9 cellular contexts compared by ENCODE assay signal in genomic region chr2:189024861-189025618, GRCh38. TPM values are rescaled to one million over a fixed set of nuclear protein-coding genes. Genes with fewer than 3 reads are reported as not detected.
DNase-seq lines count a peak whose midpoint lies in the region; ATAC-seq and TF ChIP-seq lines count a peak whose summit lies in the region.
"Had no signal": no experiment of that assay in that cellular context is flagged by ENCODE, and none has a peak within 500 bp of the region (broad histone marks: within the 10 kb centered on the region; RNA-seq: fewer than 3 reads in every experiment).

No MANE protein-coding gene starts in this region.

- H3K27me3 Mint-ChIP-seq in WTC11 (ENCODE audit: low read depth): no peaks in the 10 kb centered on the region; the same call in 1 of the 2 replicates
- H3K27me3 Mint-ChIP-seq in T-helper 17 cell: peaks cover 6% of the 10 kb centered on the region
- H3K27me3 Mint-ChIP-seq in activated naive CD4-positive, alpha-beta T cell treated with anti-CD3 and anti-CD28 coated beads, Interleukin-2, amount 10 ng/mL, durations not matched to agents 7 days and 5 days: no peaks in the 10 kb centered on the region

- H3K36me3 Mint-ChIP-seq in WTC11 (no peaks in the 10 kb centered on the region), T-helper 17 cell (ENCODE audit: low read depth) (no peaks in the 10 kb centered on the region)
- H3K36me3 Mint-ChIP-seq in activated naive CD4-positive, alpha-beta T cell treated with anti-CD3 and anti-CD28 coated beads, Interleukin-2, amount 10 ng/mL, durations not matched to agents 7 days and 5 days: no peaks in the 10 kb centered on the region
- H3K36me3 Mint-ChIP-seq: activated naive CD8-positive, alpha-beta T cell treated with anti-CD3 and anti-CD28 coated beads, Interleukin-2, amount 10 ng/mL, durations not matched to agents 7 days and 5 days had no signal

- no peaks in the 10 kb centered on the region for H3K36me3 ChIP-seq in osteoblast (ENCODE audit: insufficient read depth, low read length)

- no peak overlapping the region for H2AFZ ChIP-seq in osteoblast (ENCODE audit: low read length)

- H3K27ac Mint-ChIP-seq in WTC11 (no peak overlapping the region), T-helper 17 cell (no peak overlapping the region)
- no peak overlapping the region for H3K27ac Mint-ChIP-seq in activated naive CD4-positive, alpha-beta T cell treated with anti-CD3 and anti-CD28 coated beads, Interleukin-2, amount 10 ng/mL, durations not matched to agents 7 days and 5 days
- H3K27ac Mint-ChIP-seq: activated naive CD8-positive, alpha-beta T cell treated with anti-CD3 and anti-CD28 coated beads, Interleukin-2, amount 10 ng/mL, durations not matched to agents 7 days and 5 days had no signal

- H3K27ac ChIP-seq in osteoblast (ENCODE audit: low read depth, low read length): peak overlapping the region; percentile 51

- CTCF ChIA-PET in WTC11 (lab: Charles Lee): no interaction called here
- CTCF ChIA-PET in activated naive CD4-positive, alpha-beta T cell treated with anti-CD3 and anti-CD28 coated beads, Interleukin-2, amount 10 ng/mL, durations not matched to agents 7 days and 5 days (lab: Charles Lee): no interaction called here

- no peaks in the 10 kb centered on the region for H4K20me1 ChIP-seq in osteoblast (ENCODE audit: insufficient read depth, low read length)

- ATAC-seq in GM18508 (IDR thresholded peaks at IDR 0.05; ENCODE audit: insufficient read depth, unreplicated experiment): peak; percentile 95
- peak; percentile 81 for ATAC-seq in HG02884 (IDR thresholded peaks at IDR 0.05; ENCODE audit: unreplicated experiment)
- peak; percentile 96 for ATAC-seq in WTC11
- ATAC-seq in T-helper 17 cell: no peak
- ATAC-seq in omental fat pad (ENCODE audit: low FRiP score): no peak

- H3K4me1 Mint-ChIP-seq in WTC11: no peaks in the 10 kb centered on the region
- no peaks in the 10 kb centered on the region for H3K4me1 Mint-ChIP-seq in T-helper 17 cell
- H3K4me1 Mint-ChIP-seq in activated naive CD4-positive, alpha-beta T cell treated with anti-CD3 and anti-CD28 coated beads, Interleukin-2, amount 10 ng/mL, durations not matched to agents 7 days and 5 days: no peaks in the 10 kb centered on the region
- H3K4me1 Mint-ChIP-seq: activated naive CD8-positive, alpha-beta T cell treated with anti-CD3 and anti-CD28 coated beads, Interleukin-2, amount 10 ng/mL, durations not matched to agents 7 days and 5 days had no signal

- H3K4me3 ChIP-seq in osteoblast (ENCODE audit: insufficient read depth, low read length): no peak overlapping the region

- no peaks in the 10 kb centered on the region for H3K9me3 ChIP-seq in osteoblast (ENCODE audit: low read depth, low read length)
- H3K9me3 ChIP-seq in T-helper 17 cell (ENCODE audit: control insufficient read depth, low read length, poor library complexity, severe bottlenecking): no peaks in the 10 kb centered on the region

- no peaks in the 10 kb centered on the region for H3K9me3 Mint-ChIP-seq in WTC11
- no peaks in the 10 kb centered on the region for H3K9me3 Mint-ChIP-seq in activated naive CD4-positive, alpha-beta T cell treated with anti-CD3 and anti-CD28 coated beads, Interleukin-2, amount 10 ng/mL, durations not matched to agents 7 days and 5 days
- H3K9me3 Mint-ChIP-seq: activated naive CD8-positive, alpha-beta T cell treated with anti-CD3 and anti-CD28 coated beads, Interleukin-2, amount 10 ng/mL, durations not matched to agents 7 days and 5 days had no signal

- no peak overlapping the region for H3K4me3 Mint-ChIP-seq in WTC11
- H3K4me3 Mint-ChIP-seq in T-helper 17 cell: no peak overlapping the region
- no peak overlapping the region for H3K4me3 Mint-ChIP-seq in activated naive CD4-positive, alpha-beta T cell treated with anti-CD3 and anti-CD28 coated beads, Interleukin-2, amount 10 ng/mL, durations not matched to agents 7 days and 5 days
- H3K4me3 Mint-ChIP-seq: activated naive CD8-positive, alpha-beta T cell treated with anti-CD3 and anti-CD28 coated beads, Interleukin-2, amount 10 ng/mL, durations not matched to agents 7 days and 5 days had no signal

- H3K79me2 ChIP-seq in osteoblast (ENCODE audit: insufficient read depth, low read length): no peaks in the 10 kb centered on the region

- DNase-seq in WTC11 (ENCODE audit: low spot score) (peak; percentile 37), osteoblast (ENCODE audit: insufficient read length, low spot score, missing footprints) (no peak), T-helper 17 cell (no peak), anterior cingulate cortex (lab: John Stamatoyannopoulos, UW) (no peak), omental fat pad (ENCODE audit: low spot score) (no peak)
- no peak for DNase-seq in activated naive CD4-positive, alpha-beta T cell treated with anti-CD3 and anti-CD28 coated beads, Interleukin-2, amount 10 ng/mL, durations not matched to agents 7 days and 5 days
- DNase-seq: activated naive CD8-positive, alpha-beta T cell treated with anti-CD3 and anti-CD28 coated beads, Interleukin-2, amount 10 ng/mL, durations not matched to agents 7 days and 5 days had no signal

- TF ChIP-seq CTCF in WTC11 (IDR thresholded peaks at IDR 0.05) (peak; percentile 44), osteoblast (IDR thresholded peaks at IDR 0.05; ENCODE audit: extremely low read depth, low read depth, low read length) (peak; percentile 56), omental fat pad (IDR thresholded peaks at IDR 0.05) (no peak)

- POLR2A ChIA-PET in WTC11 (lab: Charles Lee): no interaction called here

- H3K27me3 ChIP-seq in osteoblast (ENCODE audit: insufficient read depth, low read length): no peaks in the 10 kb centered on the region

- H3K4me1 ChIP-seq in osteoblast (ENCODE audit: insufficient read depth, low read length): peaks cover 26% of the 10 kb centered on the region

- peak overlapping the region; percentile 25 for H3K4me2 ChIP-seq in osteoblast (ENCODE audit: insufficient read depth, low read length)

TF ChIP-seq in WTC11, 78 proteins besides CTCF, POLR2A, EP300 and RAD21:
- no peak for TF ChIP-seq TEAD1 (CRISPR knock-in tag; IDR thresholded peaks at IDR 0.05)
- no peak for TF ChIP-seq GTF2I (CRISPR knock-in tag; conservative IDR thresholded peaks at IDR 0.05)
- TF ChIP-seq NFE2L1 (CRISPR knock-in tag; IDR thresholded peaks at IDR 0.05): no peak
- no peak for TF ChIP-seq SP1 (CRISPR knock-in tag; conservative IDR thresholded peaks at IDR 0.05)
- no peak for TF ChIP-seq CBFB (CRISPR knock-in tag; IDR thresholded peaks at IDR 0.05; ENCODE audit: low read depth)
- TF ChIP-seq IRF2 (CRISPR knock-in tag; IDR thresholded peaks at IDR 0.05; ENCODE audit: borderline replicate concordance, low read depth): no peak
- no peak for TF ChIP-seq NR1H2 (CRISPR knock-in tag; IDR thresholded peaks at IDR 0.05)
- no peak for TF ChIP-seq IRF1 (CRISPR knock-in tag; IDR thresholded peaks at IDR 0.05)

RNA-seq across cellular contexts. Expression of gene COL3A1, which starts 50.9 kb away (rescaled TPM):
- total RNA-seq in WTC11 (2021) (0.61 to 2.1 TPM (median 0.76 TPM) in 3 replicates), osteoblast (3,160 and 5,672 TPM in 2 replicates), T-helper 17 cell (under 1 TPM in 1 of 2 donors, not detected in 1; 0.12 TPM), omental fat pad (100 to 1,000 TPM; 120 to 340 (median 237) TPM)
- total RNA-seq: activated naive CD8-positive, alpha-beta T cell treated with anti-CD3 and anti-CD28 coated beads, Interleukin-2, amount 10 ng/mL, durations not matched to agents 7 days and 5 days had no signal

Comparison
In these comparisons a context has a peak if more than half of its experiments do, and no peak if none do; other contexts are left out.
1. ATAC-seq: peak in GM18508 (single experiment), HG02884 (single experiment) and WTC11 (single experiment); none in T-helper 17 cell (single experiment) and omental fat pad (single experiment).
2. CTCF ChIP-seq: peak in WTC11 (single experiment) and osteoblast (single experiment); none in omental fat pad (0 of 3).
3. RNA of gene COL3A1, which starts 50.9 kb away (total RNA-seq): 3,160 to 5,672 TPM in osteoblast and 120 to 340 TPM in omental fat pad; 0.61 to 2.1 TPM in WTC11 and 0.12 TPM in T-helper 17 cell; every median in the first group is over 10 times any median in the second.